ENCODE assay signal across 8 cellular contexts in genomic region chr13:95137096-95137495, GRCh38.
A peak's percentile ranks its signal among the peaks of the same experiment; 100 is the strongest.
DNase-seq lines count a peak whose midpoint lies in the region; ATAC-seq, FAIRE-seq and TF ChIP-seq lines count a peak whose summit lies in the region.

No MANE protein-coding gene starts in this region.

- intact Hi-C loops in heart right ventricle (cut with DNase I) (no loop called here), ascending aorta (cut with DNase I) (no loop called here)

- no peaks in the 10 kb centered on the region for H3K36me3 ChIP-seq in bronchial epithelial cell (ENCODE audit: control insufficient read depth, insufficient read depth, low read length)
- H3K36me3 ChIP-seq in heart right ventricle, result peaks cover 0 to 6% (median 0%) of the 10 kb centered on the region in 9 donors
- H3K36me3 ChIP-seq in ascending aorta, result no peaks in the 10 kb centered on the region

- DNase-seq in EH (ENCODE audit: low read depth), result peak; percentile 42
- DNase-seq in bronchial epithelial cell (ENCODE audit: low read depth), result peak; percentile 21
- no peak for DNase-seq in heart right ventricle
- no peak for DNase-seq in ascending aorta (ENCODE audit: low spot score in 2 of 2)
- no peak for DNase-seq in NCI-H1105 treated with DMSO at 0.1 percent for 48 hours (lab: John Stamatoyannopoulos, UW)
- DNase-seq in RWPE1 (ENCODE audit: low spot score), result no peak

- WGBS in heart right ventricle, 2 donors, result 75 to 77% methylated on average over 3 of the region's 3 CpGs

- H3K4me1 ChIP-seq in heart right ventricle (no peaks in the 10 kb centered on the region), ascending aorta (no peaks in the 10 kb centered on the region)

- no peak overlapping the region for H3K27ac ChIP-seq in heart right ventricle
- H3K27ac ChIP-seq in ascending aorta, result no peak overlapping the region
- H3K27ac ChIP-seq in RWPE1, result no peak overlapping the region

- ATAC-seq in GM19455 (IDR thresholded peaks at IDR 0.05; ENCODE audit: unreplicated experiment), result peak; percentile 70
- peak; percentile 90 for ATAC-seq in HG03135 (IDR thresholded peaks at IDR 0.05; ENCODE audit: unreplicated experiment)
- ATAC-seq in heart right ventricle, result no peak

- H3K9me3 ChIP-seq in heart right ventricle (no peaks in the 10 kb centered on the region), ascending aorta (no peaks in the 10 kb centered on the region)

- no peak overlapping the region for H3K4me3 ChIP-seq in bronchial epithelial cell (ENCODE audit: low read depth, low read length)
- no peak overlapping the region for H3K4me3 ChIP-seq in heart right ventricle
- no peak overlapping the region for H3K4me3 ChIP-seq in ascending aorta

- no peak for TF ChIP-seq CTCF in bronchial epithelial cell (IDR thresholded peaks at IDR 0.05; ENCODE audit: insufficient read depth, low read length, severe bottlenecking)
- no peak for TF ChIP-seq CTCF in heart right ventricle (IDR thresholded peaks at IDR 0.05)
- TF ChIP-seq CTCF in ascending aorta (IDR thresholded peaks at IDR 0.05), result no peak
- TF ChIP-seq CTCF in RWPE1 (conservative IDR thresholded peaks at IDR 0.05; ENCODE audit: low read depth), result no peak

- H3K27me3 ChIP-seq in bronchial epithelial cell (ENCODE audit: control insufficient read depth, insufficient read depth, low read length) (no peaks in the 10 kb centered on the region), heart right ventricle (no peaks in the 10 kb centered on the region), ascending aorta (no peaks in the 10 kb centered on the region)

- POLR2A ChIA-PET in RWPE1 (lab: Yijun Ruan, JAX; ENCODE audit: low non-redundant PET), result no interaction called here

- no peak for FAIRE-seq in bronchial epithelial cell (lab: Jason Lieb, UNC)

- CTCF ChIA-PET in RWPE1 (lab: Yijun Ruan, JAX), result no interaction called here

Comparison
In these comparisons a context has a peak if more than half of its experiments do, and no peak if none do; other contexts are left out.
1. DNase-seq: peak in EH (single experiment) and bronchial epithelial cell (single experiment); none in heart right ventricle (0 of 2), ascending aorta (0 of 2), NCI-H1105 treated with DMSO at 0.1 percent for 48 hours (single experiment) and RWPE1 (single experiment).
2. ATAC-seq: peak in GM19455 (single experiment) and HG03135 (single experiment); none in heart right ventricle (0 of 8).